Comparison of ENCODE assay signal across 9 cellular contexts in the genomic region with DNA sequence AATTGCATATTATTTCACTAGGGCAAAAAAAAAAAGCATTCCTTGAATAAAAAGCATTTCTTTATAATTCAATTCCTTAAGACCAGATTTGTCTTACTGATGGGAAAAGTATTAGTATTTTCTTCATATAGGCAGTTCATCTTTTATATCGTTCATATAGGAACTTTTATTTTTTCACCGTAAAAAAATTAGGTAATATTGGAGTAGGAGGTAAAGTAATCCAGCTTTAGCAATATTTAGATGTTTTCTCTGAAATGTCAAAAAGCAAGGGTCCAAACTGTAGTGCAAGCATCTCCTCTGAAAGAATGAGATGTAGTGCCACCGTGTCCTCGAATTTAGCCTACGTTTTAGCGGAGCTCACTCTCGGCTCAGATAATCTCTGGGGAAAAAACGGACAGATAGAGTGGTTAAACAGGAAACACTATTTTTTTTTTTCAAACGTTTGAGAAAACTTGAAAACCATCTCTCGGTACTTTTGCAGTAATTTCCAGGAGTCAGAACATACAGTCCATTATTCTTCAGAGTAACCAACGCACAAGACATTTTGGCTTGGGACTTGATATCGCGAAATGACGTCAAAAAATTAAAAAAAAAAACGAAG. TPM values are rescaled to one million over a fixed set of nuclear protein-coding genes. Genes with fewer than 3 reads are reported as not detected.
DNase-seq lines count a peak whose midpoint lies in the region; ATAC-seq and TF ChIP-seq lines count a peak whose summit lies in the region.
"Had no signal": no experiment of that assay in that cellular context is flagged by ENCODE, and none has a peak within 500 bp of the region (broad histone marks: within the 10 kb centered on the region; RNA-seq: fewer than 3 reads in every experiment).

No MANE protein-coding gene starts in this region.

- TSS peak; percentile 79 for BruUV-seq in MCF 10A (replicated peaks; lab: Mats Ljungman, UMichigan)

- no peaks in the 10 kb centered on the region for H3K36me3 ChIP-seq in CD8-positive, alpha-beta T cell (ENCODE audit: insufficient read depth, low read length)

- peaks cover 25% of the 10 kb centered on the region for H3K4me1 ChIP-seq in CD8-positive, alpha-beta T cell (ENCODE audit: insufficient read depth, low read length)
- H3K4me1 ChIP-seq in mononuclear cell (ENCODE audit: insufficient read depth, low read length), result peaks cover 39% of the 10 kb centered on the region

- H3K4me3 ChIP-seq in CD8-positive, alpha-beta T cell (ENCODE audit: low read depth, low read length), result peak overlapping the region; percentile 26
- peak overlapping the region; percentile 73 for H3K4me3 ChIP-seq in Jurkat, Clone E6-1 (ENCODE audit: low read length)
- peak overlapping the region; percentile 58 for H3K4me3 ChIP-seq in mononuclear cell (ENCODE audit: low read length)

- no peak for TF ChIP-seq POLR2A in GM18505 (IDR thresholded peaks at IDR 0.05; ENCODE audit: borderline replicate concordance, extremely low read depth, insufficient read depth, insufficient read length)

- H3K9me3 Mint-ChIP-seq in CD8-positive, alpha-beta T cell, result peaks cover 7% of the 10 kb centered on the region
- H3K9me3 Mint-ChIP-seq in MCF 10A (ENCODE audit: unreplicated experiment), result no peaks in the 10 kb centered on the region

- H3K9me3 ChIP-seq in CD8-positive, alpha-beta T cell (ENCODE audit: low read length), result peaks cover 5% of the 10 kb centered on the region
- H3K9me3 ChIP-seq in mononuclear cell (ENCODE audit: low read depth, low read length), result no peaks in the 10 kb centered on the region

- H3K27me3 ChIP-seq in CD8-positive, alpha-beta T cell (ENCODE audit: insufficient read depth, low read length), result peaks cover 83% of the 10 kb centered on the region
- H3K27me3 ChIP-seq in mononuclear cell (ENCODE audit: insufficient read depth, low read length), result peaks cover 92% of the 10 kb centered on the region

- H3K4me1 Mint-ChIP-seq in CD8-positive, alpha-beta T cell (ENCODE audit: low read depth), result peaks cover 17% of the 10 kb centered on the region
- peaks cover 9% of the 10 kb centered on the region for H3K4me1 Mint-ChIP-seq in MCF 10A (ENCODE audit: insufficient read depth, unreplicated experiment)

- peaks cover 6% of the 10 kb centered on the region for H3K36me3 Mint-ChIP-seq in CD8-positive, alpha-beta T cell
- no peaks in the 10 kb centered on the region for H3K36me3 Mint-ChIP-seq in MCF 10A (ENCODE audit: insufficient read depth, unreplicated experiment)

- CTCF ChIA-PET in CD8-positive, alpha-beta T cell (lab: Charles Lee), result interaction anchor here (0.6 to 1.0 kb wide), 2 partner anchors 17 to 373 kb away, joined by 3 read pairs; no protein-coding TSS in a partner anchor
- CTCF ChIA-PET in MCF 10A (lab: Yijun Ruan, JAX), result interaction anchor here (0.6 to 2.2 kb wide), 11 partner anchors 20 to 648 kb away, joined by 3 to 8 read pairs (median 4); a partner anchor contains a TSS

- intact Hi-C loops in CD8-positive, alpha-beta T cell (cut with DNase I, micrococcal nuclease), result loop anchor here (1.0 to 5.0 kb wide), 6 partner anchors 15 to 823 kb away; a partner anchor contains a TSS
- intact Hi-C loops in MCF 10A (cut with micrococcal nuclease), result loop anchor here (1.0 kb wide), 1 partner anchor 111 kb away; no protein-coding TSS in a partner anchor

- DNase-seq in CD8-positive, alpha-beta T cell, result no peak
- no peak for DNase-seq in Jurkat, Clone E6-1 (ENCODE audit: low read depth, low spot score)
- DNase-seq in MCF 10A (ENCODE audit: unreplicated experiment) (no peak), COR-L47 (lab: John Stamatoyannopoulos, UW) (no peak)
- no peak for DNase-seq in NK-92 treated with Interleukin-12 subunit alpha and Interleukin-12 subunit beta, amount 100 ng/mL, for 24 hours (lab: John Stamatoyannopoulos, UW)

- POLR2A ChIA-PET in CD8-positive, alpha-beta T cell (lab: Charles Lee), result interaction anchor here (0.6 to 2.3 kb wide), 11 partner anchors 8 to 646 kb away, joined by 3 to 14 read pairs (median 4); a partner anchor contains a TSS
- POLR2A ChIA-PET in MCF 10A (lab: Yijun Ruan, JAX), result interaction anchor here (0.6 to 3.1 kb wide), 30 partner anchors 8 to 844 kb away, joined by 3 to 16 read pairs (median 4); a partner anchor contains a TSS

- TF ChIP-seq CTCF in CD8-positive, alpha-beta T cell (IDR thresholded peaks at IDR 0.05), result no peak
- TF ChIP-seq CTCF in MCF 10A (IDR thresholded peaks at IDR 0.05; ENCODE audit: unreplicated experiment), result no peak

- H3K4me3 Mint-ChIP-seq in CD8-positive, alpha-beta T cell, result peak overlapping the region; percentile 87
- peak overlapping the region; percentile 75 for H3K4me3 Mint-ChIP-seq in MCF 10A (ENCODE audit: unreplicated experiment)

- peaks cover 64% of the 10 kb centered on the region for H3K27me3 Mint-ChIP-seq in CD8-positive, alpha-beta T cell (ENCODE audit: low read depth)
- H3K27me3 Mint-ChIP-seq in MCF 10A (ENCODE audit: insufficient read depth, unreplicated experiment), result peaks cover 15% of the 10 kb centered on the region

- ATAC-seq in CD8-positive, alpha-beta T cell, result no peak
- ATAC-seq in HG02763 (IDR thresholded peaks at IDR 0.05; ENCODE audit: unreplicated experiment) (no peak), GM18505 (IDR thresholded peaks at IDR 0.05; ENCODE audit: unreplicated experiment) (no peak)

- H3K27ac ChIP-seq in CD8-positive, alpha-beta T cell (ENCODE audit: low read depth, low read length), result peak overlapping the region; percentile 25

- H3K27ac Mint-ChIP-seq in CD8-positive, alpha-beta T cell, result peak overlapping the region; percentile 84
- H3K27ac Mint-ChIP-seq in MCF 10A (ENCODE audit: low read depth, unreplicated experiment), result peak overlapping the region; percentile 85

RNA-seq across cellular contexts. Expression of a gene that starts 5.4 kb away (rescaled TPM):
- total RNA-seq in CD8-positive, alpha-beta T cell, result not detected
- polyA plus RNA-seq in Jurkat, Clone E6-1 (2012; ENCODE audit: insufficient read depth, insufficient read length), result not detected
- not detected in 2 replicates for total RNA-seq in MCF 10A (2022)
- total RNA-seq in mononuclear cell, result not detected
- total RNA-seq: NCI-H460 had no signal

RNA-seq across cellular contexts. Expression of a gene that starts 19.0 kb away (rescaled TPM):
- 10 to 100 TPM; 46.8 to 50.3 TPM for total RNA-seq in CD8-positive, alpha-beta T cell
- 68.3 TPM for polyA plus RNA-seq in Jurkat, Clone E6-1 (2012; ENCODE audit: insufficient read depth, insufficient read length)
- total RNA-seq in MCF 10A (2022) (78.0 and 80.1 TPM in 2 replicates), mononuclear cell (67.4 TPM)

RNA-seq across cellular contexts. Expression of a gene that starts 23.7 kb away (rescaled TPM):
- 10 to 100 TPM; 19.2 to 22.1 TPM for total RNA-seq in CD8-positive, alpha-beta T cell
- polyA plus RNA-seq in Jurkat, Clone E6-1 (2012; ENCODE audit: insufficient read depth, insufficient read length), result 127 TPM
- total RNA-seq in MCF 10A (2022) (69.4 and 73.4 TPM in 2 replicates), mononuclear cell (21.5 TPM)
